8 cellular contexts compared by ENCODE assay signal in the genomic region with DNA sequence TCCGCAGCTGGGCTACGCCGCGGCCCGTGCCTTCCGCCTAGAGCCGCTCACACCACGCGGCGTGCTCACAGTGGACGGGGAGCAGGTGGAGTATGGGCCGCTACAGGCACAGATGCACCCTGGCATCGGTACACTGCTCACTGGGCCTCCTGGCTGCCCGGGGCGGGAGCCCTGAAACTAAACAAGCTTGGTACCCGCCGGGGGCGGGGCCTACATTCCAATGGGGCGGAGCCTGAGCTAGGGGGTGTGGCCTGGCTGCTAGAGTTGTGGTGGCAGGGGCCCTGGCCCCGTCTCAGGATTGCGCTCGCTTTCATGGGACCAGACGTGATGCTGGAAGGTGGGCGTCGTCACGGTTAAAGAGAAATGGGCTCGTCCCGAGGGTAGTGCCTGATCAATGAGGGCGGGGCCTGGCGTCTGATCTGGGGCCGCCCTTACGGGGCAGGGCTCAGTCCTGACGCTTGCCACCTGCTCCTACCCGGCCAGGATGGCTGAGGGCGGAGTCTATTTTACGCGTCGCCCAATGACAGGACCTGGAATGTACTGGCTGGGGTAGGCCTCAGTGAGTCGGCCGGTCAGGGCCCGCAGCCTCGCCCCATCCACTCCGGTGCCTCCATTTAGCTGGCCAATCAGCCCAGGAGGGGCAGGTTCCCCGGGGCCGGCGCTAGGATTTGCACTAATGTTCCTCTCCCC. TPM values are rescaled to one million over a fixed set of nuclear protein-coding genes. Genes with fewer than 3 reads are reported as not detected.
A peak's percentile ranks its signal among the peaks of the same experiment; 100 is the strongest.
DNase-seq lines count a peak whose midpoint lies in the region; ATAC-seq lines count a peak whose summit lies in the region.

No MANE protein-coding gene starts in this region.

- H3K4me1 Mint-ChIP-seq in activated naive CD4-positive, alpha-beta T cell treated with anti-CD3 and anti-CD28 coated beads for 36 hours (ENCODE audit: low read depth) = peaks cover 43% of the 10 kb centered on the region

- intact Hi-C loops in Right ventricle myocardium superior (cut with DNase I) = no loop called here
- intact Hi-C loops in activated naive CD4-positive, alpha-beta T cell treated with anti-CD3 and anti-CD28 coated beads for 36 hours (cut with micrococcal nuclease) = no loop called here

- H3K4me3 Mint-ChIP-seq in activated naive CD4-positive, alpha-beta T cell treated with anti-CD3 and anti-CD28 coated beads for 36 hours = no peak overlapping the region

- ATAC-seq in Right ventricle myocardium superior (ENCODE audit: poor library complexity) (peak; percentile 7), GM19023 (IDR thresholded peaks at IDR 0.05; ENCODE audit: unreplicated experiment) (no peak)

- H3K27me3 Mint-ChIP-seq in activated naive CD4-positive, alpha-beta T cell treated with anti-CD3 and anti-CD28 coated beads for 36 hours (ENCODE audit: low read depth) = no peaks in the 10 kb centered on the region

- no peaks in the 10 kb centered on the region for H3K27me3 ChIP-seq in rectal smooth muscle tissue (ENCODE audit: control insufficient read depth, insufficient read depth, low read length)

- no peaks in the 10 kb centered on the region for H3K9me3 ChIP-seq in SK-N-MC (ENCODE audit: low read depth, low read length)

- H3K36me3 ChIP-seq in SK-N-MC (ENCODE audit: insufficient read depth, low read length) = peaks cover 5% of the 10 kb centered on the region; the same call in 1 of the 2 replicates
- peaks cover 16% of the 10 kb centered on the region for H3K36me3 ChIP-seq in rectal smooth muscle tissue (ENCODE audit: control insufficient read depth, insufficient read depth, low read length)

- DNase-seq in G401 (ENCODE audit: low spot score) = peak; percentile 85
- DNase-seq in SK-N-MC (ENCODE audit: low read depth, low spot score) = no peak
- DNase-seq in Right ventricle myocardium superior = peak; percentile 69
- no peak for DNase-seq in activated naive CD4-positive, alpha-beta T cell treated with anti-CD3 and anti-CD28 coated beads for 36 hours
- no peak for DNase-seq in NCI-H2227 treated with DMSO at 0.1 percent for 48 hours (lab: John Stamatoyannopoulos, UW)
- no peak for DNase-seq in GDM1 (lab: John Stamatoyannopoulos, UW)

- CTCF ChIA-PET in activated naive CD4-positive, alpha-beta T cell treated with anti-CD3 and anti-CD28 coated beads for 36 hours (lab: Charles Lee) = no interaction called here

- in situ Hi-C loops in G401 (cut with HindIII; ENCODE audit: low sequenced_read_pairs) = no loop called here

- H3K36me3 Mint-ChIP-seq in activated naive CD4-positive, alpha-beta T cell treated with anti-CD3 and anti-CD28 coated beads for 36 hours (ENCODE audit: low read depth) = peaks cover 2% of the 10 kb centered on the region

- peak overlapping the region; percentile 92 for H3K27ac ChIP-seq in SK-N-MC
- H3K27ac ChIP-seq in rectal smooth muscle tissue (ENCODE audit: low read depth, low read length) = peak overlapping the region; percentile 74

- H3K9me3 Mint-ChIP-seq in activated naive CD4-positive, alpha-beta T cell treated with anti-CD3 and anti-CD28 coated beads for 36 hours = no peaks in the 10 kb centered on the region

- peak overlapping the region; percentile 73 for H3K4me3 ChIP-seq in SK-N-MC
- no peak overlapping the region for H3K4me3 ChIP-seq in rectal smooth muscle tissue (ENCODE audit: low read length)

- peaks cover 33% of the 10 kb centered on the region for H3K4me1 ChIP-seq in rectal smooth muscle tissue (ENCODE audit: control insufficient read depth, insufficient read depth, low read length)

- H3K9ac ChIP-seq in SK-N-MC (ENCODE audit: insufficient read length) (peak overlapping the region; percentile 66), rectal smooth muscle tissue (ENCODE audit: low read length) (peak overlapping the region; percentile 49)

- no peak overlapping the region for H3K27ac Mint-ChIP-seq in activated naive CD4-positive, alpha-beta T cell treated with anti-CD3 and anti-CD28 coated beads for 36 hours

RNA-seq across cellular contexts. Expression of a gene that starts 7.4 kb away (rescaled TPM):
- total RNA-seq in G401 (2014; rRNA removed; shearing (Covaris generic)) = 25.5 and 40.0 TPM in 2 replicates
- total RNA-seq in Right ventricle myocardium superior = 14.5 TPM
- 1 to 10 TPM; 7.8 to 9.7 TPM for total RNA-seq in activated naive CD4-positive, alpha-beta T cell treated with anti-CD3 and anti-CD28 coated beads for 36 hours

RNA-seq across cellular contexts. Expression of a gene that starts 10.4 kb away (rescaled TPM):
- total RNA-seq in G401 (2014; rRNA removed; shearing (Covaris generic)) = 16.5 and 45.7 TPM in 2 replicates
- total RNA-seq in Right ventricle myocardium superior = 7.6 TPM
- 10 to 100 TPM; 20.1 to 20.6 TPM for total RNA-seq in activated naive CD4-positive, alpha-beta T cell treated with anti-CD3 and anti-CD28 coated beads for 36 hours

RNA-seq across cellular contexts. Expression of a gene that starts 10.8 kb away (rescaled TPM):
- total RNA-seq in G401 (2014; rRNA removed; shearing (Covaris generic)) = 3,072 and 3,826 TPM in 2 replicates
- total RNA-seq in Right ventricle myocardium superior = 526 TPM
- 1,000 to 10,000 TPM; 2,373 to 2,473 TPM for total RNA-seq in activated naive CD4-positive, alpha-beta T cell treated with anti-CD3 and anti-CD28 coated beads for 36 hours

RNA-seq across cellular contexts. Expression of a gene that starts 14.9 kb away (rescaled TPM):
- total RNA-seq in G401 (2014; rRNA removed; shearing (Covaris generic)) = 0.34 TPM in 1 of 2 replicates, not detected in the other
- total RNA-seq in Right ventricle myocardium superior = not detected
- 1 to 10 TPM; 2.0 TPM for total RNA-seq in activated naive CD4-positive, alpha-beta T cell treated with anti-CD3 and anti-CD28 coated beads for 36 hours

RNA-seq across cellular contexts. Expression of a gene that starts 16.2 kb away (rescaled TPM):
- total RNA-seq in G401 (2014; rRNA removed; shearing (Covaris generic)) = 103 TPM in 2 replicates
- total RNA-seq in Right ventricle myocardium superior = 7.5 TPM
- total RNA-seq in activated naive CD4-positive, alpha-beta T cell treated with anti-CD3 and anti-CD28 coated beads for 36 hours = 10 to 100 TPM; 12.0 to 14.9 TPM

Comparison
In these comparisons a context has a peak if more than half of its experiments do, and no peak if none do; other contexts are left out.
1. DNase-seq: peak in G401 (single experiment) and Right ventricle myocardium superior (single experiment); none in SK-N-MC (single experiment), activated naive CD4-positive, alpha-beta T cell treated with anti-CD3 and anti-CD28 coated beads for 36 hours (single experiment), NCI-H2227 treated with DMSO at 0.1 percent for 48 hours (single experiment) and GDM1 (single experiment).